In the genomic region with DNA sequence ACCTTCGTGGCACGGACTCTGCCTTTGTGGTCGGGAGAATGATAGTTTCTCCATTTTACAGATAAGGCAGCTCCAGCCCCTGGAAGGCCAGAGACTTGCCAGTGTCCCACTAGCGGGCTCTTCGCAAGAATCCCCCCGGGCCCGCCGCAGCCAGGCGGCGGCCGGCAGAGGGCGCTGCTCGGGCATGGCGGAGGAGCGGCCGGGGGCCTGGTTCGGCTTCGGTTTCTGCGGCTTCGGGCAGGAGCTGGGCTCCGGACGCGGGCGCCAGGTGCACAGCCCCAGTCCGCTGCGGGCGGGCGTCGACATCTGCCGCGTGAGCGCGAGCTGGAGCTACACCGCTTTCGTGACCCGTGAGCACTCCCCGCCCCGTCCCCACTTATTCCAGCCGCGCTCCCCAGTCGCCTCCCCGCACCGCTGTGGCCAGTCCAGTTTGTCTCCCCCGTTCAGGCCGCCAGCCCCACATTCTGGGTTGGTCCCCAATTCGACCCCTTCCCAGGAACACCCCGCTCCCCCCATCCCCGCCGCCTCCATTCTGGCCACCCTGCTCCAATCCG, we compare ENCODE assay signal across 8 cellular contexts. TPM values are rescaled to one million over a fixed set of nuclear protein-coding genes. Genes with fewer than 3 reads are reported as not detected.
A peak's percentile ranks its signal among the peaks of the same experiment; 100 is the strongest.
DNase-seq lines count a peak whose midpoint lies in the region; ATAC-seq and TF ChIP-seq lines count a peak whose summit lies in the region.

No MANE protein-coding gene starts in this region.

- H3K27me3 Mint-ChIP-seq in activated T-cell treated with anti-CD3 and anti-CD28 coated beads, Interleukin-2, amount 50 U/mL, for 72 hours (ENCODE audit: low read depth): no peaks in the 10 kb centered on the region

- peaks cover 10% of the 10 kb centered on the region for H3K4me1 Mint-ChIP-seq in activated T-cell treated with anti-CD3 and anti-CD28 coated beads, Interleukin-2, amount 50 U/mL, for 72 hours (ENCODE audit: low read depth)

- TF ChIP-seq EP300 in esophagus muscularis mucosa (IDR thresholded peaks at IDR 0.05): no peak

- no peaks in the 10 kb centered on the region for H3K27me3 ChIP-seq in AG04450 (ENCODE audit: control insufficient read depth, insufficient read depth, low read length)
- H3K27me3 ChIP-seq in esophagus muscularis mucosa: no peaks in the 10 kb centered on the region
- H3K27me3 ChIP-seq in mucosa of stomach (ENCODE audit: control insufficient read depth, insufficient read depth, low read length): no peaks in the 10 kb centered on the region

- H3K4me1 ChIP-seq in esophagus muscularis mucosa: peaks cover 38 to 64% (median 57%) of the 10 kb centered on the region in 4 donors
- H3K4me1 ChIP-seq in mucosa of stomach (ENCODE audit: control insufficient read depth, insufficient read depth, low read length): peaks cover 23% of the 10 kb centered on the region

- H3K4me3 Mint-ChIP-seq in activated T-cell treated with anti-CD3 and anti-CD28 coated beads, Interleukin-2, amount 50 U/mL, for 72 hours: peak overlapping the region; percentile 92 to 95

- peaks cover 9 to 13% of the 10 kb centered on the region in 2 donors for H3K36me3 Mint-ChIP-seq in activated T-cell treated with anti-CD3 and anti-CD28 coated beads, Interleukin-2, amount 50 U/mL, for 72 hours (ENCODE audit: insufficient read depth in 2 of 2)

- peak overlapping the region; percentile 70 for H3K9ac ChIP-seq in mucosa of stomach (ENCODE audit: low read length)

- 1% methylated on average over 19 of the region's 50 CpGs for WGBS in esophagus muscularis mucosa

- no peak for ATAC-seq in activated T-cell treated with anti-CD3 and anti-CD28 coated beads, Interleukin-2, amount 50 U/mL, for 72 hours (replicated peaks in 1 of 2)

- peaks cover 3% of the 10 kb centered on the region; the same call in 1 of the 2 replicates for H3K9me3 ChIP-seq in AG04450 (ENCODE audit: control insufficient read depth, insufficient read depth, low read length)
- no peaks in the 10 kb centered on the region for H3K9me3 ChIP-seq in esophagus muscularis mucosa
- H3K9me3 ChIP-seq in mucosa of stomach (ENCODE audit: control insufficient read depth, low read length): no peaks in the 10 kb centered on the region

- no peak for TF ChIP-seq POLR2A in esophagus muscularis mucosa (IDR thresholded peaks at IDR 0.05; ENCODE audit: low read depth)

- DNase-seq in AG04450 (ENCODE audit: low read depth, low spot score) (peak; percentile 13), HCEC 1CT (peak; percentile 46), NOMO-1 treated with DMSO at 0.1 percent for 48 hours (lab: John Stamatoyannopoulos, UW; ENCODE audit: unreplicated experiment) (peak; percentile 33), esophagus muscularis mucosa (ENCODE audit: extremely low spot score) (no peak), NCI-H345 treated with DMSO at 0.1 percent for 48 hours (lab: John Stamatoyannopoulos, UW; ENCODE audit: unreplicated experiment) (no peak)
- peak; percentile 51 to 54 for DNase-seq in activated T-cell treated with anti-CD3 and anti-CD28 coated beads, Interleukin-2, amount 50 U/mL, for 72 hours
- DNase-seq in stimulated activated CD8-positive, alpha-beta memory T cell treated with anti-CD3 and anti-CD28 coated beads, Interleukin-7, amount 100 ng/mL, for 1 hour (ENCODE audit: low read depth in 2 of 2): peak; percentile 33 to 37

- H3K36me3 ChIP-seq in esophagus muscularis mucosa: peaks cover 20 to 45% (median 34%) of the 10 kb centered on the region in 4 donors
- H3K36me3 ChIP-seq in mucosa of stomach (ENCODE audit: control insufficient read depth, insufficient read depth, low read length): no peaks in the 10 kb centered on the region

- H3K4me3 ChIP-seq in AG04450 (ENCODE audit: low read depth, low read length) (peak overlapping the region; percentile 66), esophagus muscularis mucosa (peak overlapping the region; percentile 62 to 75 (median 68)), mucosa of stomach (ENCODE audit: low read length) (peak overlapping the region; percentile 46)

- H3K27ac ChIP-seq in AG04450 (ENCODE audit: low read depth, low read length): no peak overlapping the region
- H3K27ac ChIP-seq in esophagus muscularis mucosa (replicated peaks in 1 of 4): peak overlapping the region; percentile 80 to 82 (median 81)

- no peaks in the 10 kb centered on the region for H3K9me3 Mint-ChIP-seq in activated T-cell treated with anti-CD3 and anti-CD28 coated beads, Interleukin-2, amount 50 U/mL, for 72 hours

- TF ChIP-seq CTCF in AG04450 (IDR thresholded peaks at IDR 0.05; ENCODE audit: low read depth, low read length) (peak; percentile 79), esophagus muscularis mucosa (IDR thresholded peaks at IDR 0.05) (peak in 2 of 3 experiments; percentile 87 to 96)

- intact Hi-C loops in esophagus muscularis mucosa (cut with DNase I): loop anchor here (2.0 to 10.0 kb wide), 4 partner anchors 36 to 312 kb away; partner anchors contain the start of genes PRC1 and VPS33B

- CTCF ChIA-PET in AG04450 (lab: Charles Lee): interaction anchor here (0.6 to 8.7 kb wide), 54 partner anchors 8 to 1970 kb away, joined by 3 to 157 read pairs (median 6); partner anchors contain the start of genes HDDC3, PRC1, UNC45A and VPS33B

- POLR2A ChIA-PET in AG04450 (lab: Yijun Ruan, JAX): interaction anchor here (1.3 kb wide), 1 partner anchor 315 kb away, joined by 6 read pairs; no protein-coding TSS in a partner anchor

- H3K27ac Mint-ChIP-seq in activated T-cell treated with anti-CD3 and anti-CD28 coated beads, Interleukin-2, amount 50 U/mL, for 72 hours: no peak overlapping the region

RNA-seq across cellular contexts. Expression of gene RCCD1, which starts 1.9 kb away (rescaled TPM):
- 5.6 and 6.1 TPM in 2 replicates for polyA plus RNA-seq in AG04450 (2011; rRNA removed)
- 2.8 and 3.8 TPM in 2 replicates for polyA minus RNA-seq in AG04450 (2011; rRNA and poly(A)+ RNA removed)
- 10 to 100 TPM; 26.2 to 27.6 TPM for total RNA-seq in activated T-cell treated with anti-CD3 and anti-CD28 coated beads, Interleukin-2, amount 50 U/mL, for 72 hours
- total RNA-seq in esophagus muscularis mucosa: 10 to 100 TPM in 1 of 4 donors, 1 to 10 TPM in 3; 5.3 to 12.7 (median 9.2) TPM

RNA-seq across cellular contexts. Expression of gene UNC45A, which starts 21.5 kb away (rescaled TPM):
- 63.3 and 69.7 TPM in 2 replicates for polyA plus RNA-seq in AG04450 (2011; rRNA removed)
- polyA minus RNA-seq in AG04450 (2011; rRNA and poly(A)+ RNA removed): 88.7 and 100 TPM in 2 replicates
- total RNA-seq in activated T-cell treated with anti-CD3 and anti-CD28 coated beads, Interleukin-2, amount 50 U/mL, for 72 hours: 10 to 100 TPM; 65.9 to 76.8 TPM
- 100 to 1,000 TPM in 1 of 4 donors, 10 to 100 TPM in 3; 88.6 to 113 (median 93.2) TPM for total RNA-seq in esophagus muscularis mucosa

RNA-seq across cellular contexts. Expression of gene HDDC3, which starts 24.3 kb away (rescaled TPM):
- polyA plus RNA-seq in AG04450 (2011; rRNA removed): 10.0 and 10.3 TPM in 2 replicates
- 10.9 and 17.1 TPM in 2 replicates for polyA minus RNA-seq in AG04450 (2011; rRNA and poly(A)+ RNA removed)
- 10 to 100 TPM; 37.6 to 53.7 TPM for total RNA-seq in activated T-cell treated with anti-CD3 and anti-CD28 coated beads, Interleukin-2, amount 50 U/mL, for 72 hours
- 1 to 10 TPM; 5.1 to 7.9 (median 6.0) TPM for total RNA-seq in esophagus muscularis mucosa

RNA-seq across cellular contexts. Expression of gene PRC1, which starts 37.7 kb away (rescaled TPM):
- 61.0 and 77.5 TPM in 2 replicates for polyA plus RNA-seq in AG04450 (2011; rRNA removed)
- polyA minus RNA-seq in AG04450 (2011; rRNA and poly(A)+ RNA removed): 68.0 and 72.2 TPM in 2 replicates
- 100 to 1,000 TPM; 111 to 115 TPM for total RNA-seq in activated T-cell treated with anti-CD3 and anti-CD28 coated beads, Interleukin-2, amount 50 U/mL, for 72 hours
- total RNA-seq in esophagus muscularis mucosa: 1 to 10 TPM; 4.0 to 5.8 (median 4.6) TPM

RNA-seq across cellular contexts. Expression of gene MAN2A2, which starts 53.5 kb away (rescaled TPM):
- polyA plus RNA-seq in AG04450 (2011; rRNA removed): 14.3 and 20.6 TPM in 2 replicates
- 16.2 and 23.4 TPM in 2 replicates for polyA minus RNA-seq in AG04450 (2011; rRNA and poly(A)+ RNA removed)
- total RNA-seq in activated T-cell treated with anti-CD3 and anti-CD28 coated beads, Interleukin-2, amount 50 U/mL, for 72 hours: 100 to 1,000 TPM; 159 to 190 TPM
- total RNA-seq in esophagus muscularis mucosa: 10 to 100 TPM; 27.0 to 80.9 (median 31.7) TPM

Comparison
In these comparisons a context has a peak if more than half of its experiments do, and no peak if none do; other contexts are left out.
1. DNase-seq: peak in AG04450 (single experiment), HCEC 1CT (single experiment), NOMO-1 treated with DMSO at 0.1 percent for 48 hours (single experiment), activated T-cell treated with anti-CD3 and anti-CD28 coated beads, Interleukin-2, amount 50 U/mL, for 72 hours (2 of 2) and stimulated activated CD8-positive, alpha-beta memory T cell treated with anti-CD3 and anti-CD28 coated beads, Interleukin-7, amount 100 ng/mL, for 1 hour (2 of 2); none in esophagus muscularis mucosa (single experiment) and NCI-H345 treated with DMSO at 0.1 percent for 48 hours (single experiment).
2. RNA of gene HDDC3, which starts 24.3 kb away (total RNA-seq): 37.6 to 53.7 TPM in activated T-cell treated with anti-CD3 and anti-CD28 coated beads, Interleukin-2, amount 50 U/mL, for 72 hours; 5.1 to 7.9 TPM in esophagus muscularis mucosa; every median in the first group is over 4 times any median in the second.
3. Peak in every context shown above with its lines, with median percentiles within 50 percentile points of each other: H3K4me3 ChIP-seq.